Comparison of ENCODE assay signal across 9 cellular contexts in genomic region chr17:2075336-2076056, GRCh38. TPM values are rescaled to one million over a fixed set of nuclear protein-coding genes. Genes with fewer than 3 reads are reported as not detected.
DNase-seq lines count a peak whose midpoint lies in the region; ATAC-seq and TF ChIP-seq lines count a peak whose summit lies in the region.
"Had no signal": no experiment of that assay in that cellular context is flagged by ENCODE, and none has a peak within 500 bp of the region (broad histone marks: within the 10 kb centered on the region; RNA-seq: fewer than 3 reads in every experiment).

No MANE protein-coding gene starts in this region.

- peaks cover 38% of the 10 kb centered on the region for H3K4me1 Mint-ChIP-seq in stimulated activated naive CD8-positive, alpha-beta T cell treated with anti-CD3 and anti-CD28 coated beads, Interleukin-15, amount 100 ng/mL, for 72 hours
- H3K4me1 Mint-ChIP-seq in neural progenitor cell: peaks cover 14% of the 10 kb centered on the region

- no peaks in the 10 kb centered on the region for H3K27me3 Mint-ChIP-seq in stimulated activated naive CD8-positive, alpha-beta T cell treated with anti-CD3 and anti-CD28 coated beads, Interleukin-15, amount 100 ng/mL, for 72 hours
- peaks cover 3% of the 10 kb centered on the region for H3K27me3 Mint-ChIP-seq in neural progenitor cell (ENCODE audit: insufficient read depth, low read depth)
- H3K27me3 Mint-ChIP-seq: CD8-positive, alpha-beta memory T cell had no signal

- H3K9ac ChIP-seq in fibroblast of lung (ENCODE audit: insufficient read depth, low read length) (no peak overlapping the region), neural progenitor cell (no peak overlapping the region)

- H4K20me1 ChIP-seq in fibroblast of lung (ENCODE audit: control insufficient read depth, extremely low read depth, insufficient read depth, low read length): no peaks in the 10 kb centered on the region
- H4K20me1 ChIP-seq in neural progenitor cell (ENCODE audit: low read depth): peaks cover 22% of the 10 kb centered on the region

- peaks cover 23% of the 10 kb centered on the region for H3K36me3 Mint-ChIP-seq in neural progenitor cell

- no peak for DNase-seq in stimulated activated naive CD8-positive, alpha-beta T cell treated with anti-CD3 and anti-CD28 coated beads, Interleukin-15, amount 100 ng/mL, for 72 hours
- no peak for DNase-seq in stimulated activated naive CD8-positive, alpha-beta T cell treated with anti-CD3 and anti-CD28 coated beads, Interleukin-15, Interleukin-2, amounts not matched to agents 100 U/mL and 50 U/mL, for 24 hours
- DNase-seq in fibroblast of lung (ENCODE audit: low read depth in 2 of 2): peak; percentile 69 to 80
- peak; percentile 31 for DNase-seq in neural progenitor cell (ENCODE audit: low spot score)
- DNase-seq in effector CD8-positive, alpha-beta T cell (lab: John Stamatoyannopoulos, UW): no peak
- DNase-seq in NCI-H2081 treated with DMSO at 0.1 percent for 48 hours (lab: John Stamatoyannopoulos, UW): no peak
- DNase-seq in NCI-H345 (lab: John Stamatoyannopoulos, UW): no peak

- H3F3A ChIP-seq in neural progenitor cell (ENCODE audit: low read depth): peaks cover 8% of the 10 kb centered on the region

- H3K27ac Mint-ChIP-seq in stimulated activated naive CD8-positive, alpha-beta T cell treated with anti-CD3 and anti-CD28 coated beads, Interleukin-15, amount 100 ng/mL, for 72 hours: peak overlapping the region; percentile 52 to 81
- no peak overlapping the region for H3K27ac Mint-ChIP-seq in neural progenitor cell

- no peak for ATAC-seq in stimulated activated naive CD8-positive, alpha-beta T cell treated with anti-CD3 and anti-CD28 coated beads, Interleukin-15, amount 100 ng/mL, for 72 hours
- no peak for ATAC-seq in stimulated activated naive CD8-positive, alpha-beta T cell treated with anti-CD3 and anti-CD28 coated beads, Interleukin-15, Interleukin-2, amounts not matched to agents 100 U/mL and 50 U/mL, for 24 hours
- no peak for ATAC-seq in GM19328 (IDR thresholded peaks at IDR 0.05; ENCODE audit: unreplicated experiment)

- no peaks in the 10 kb centered on the region for H3K27me3 ChIP-seq in fibroblast of lung (ENCODE audit: control insufficient read depth, insufficient read depth, low read length)
- H3K27me3 ChIP-seq in neural progenitor cell: no peaks in the 10 kb centered on the region

- no peaks in the 10 kb centered on the region for H3K9me3 Mint-ChIP-seq in stimulated activated naive CD8-positive, alpha-beta T cell treated with anti-CD3 and anti-CD28 coated beads, Interleukin-15, amount 100 ng/mL, for 72 hours
- no peaks in the 10 kb centered on the region for H3K9me3 Mint-ChIP-seq in neural progenitor cell
- H3K9me3 Mint-ChIP-seq: CD8-positive, alpha-beta memory T cell had no signal

- H3K4me3 ChIP-seq in fibroblast of lung (replicated peaks in 1 of 4; ENCODE audit: control extremely low read depth in 1 of 4, insufficient read depth in 1 of 4, low read depth in 3 of 4, low read length in 4 of 4) (no peak overlapping the region), neural progenitor cell (no peak overlapping the region)

- peak overlapping the region in 1 of 2 donors; percentile 30 for H3K4me3 Mint-ChIP-seq in stimulated activated naive CD8-positive, alpha-beta T cell treated with anti-CD3 and anti-CD28 coated beads, Interleukin-15, amount 100 ng/mL, for 72 hours
- no peak overlapping the region for H3K4me3 Mint-ChIP-seq in neural progenitor cell

- H3K79me2 ChIP-seq in fibroblast of lung (ENCODE audit: control insufficient read depth, insufficient read depth, low read length) (no peaks in the 10 kb centered on the region), neural progenitor cell (ENCODE audit: low read depth) (no peaks in the 10 kb centered on the region)

- H3K4me2 ChIP-seq in fibroblast of lung (ENCODE audit: extremely low read depth, insufficient read depth, low read length) (no peak overlapping the region), neural progenitor cell (no peak overlapping the region)

- H3K9me3 ChIP-seq in fibroblast of lung (ENCODE audit: control insufficient read depth, insufficient read depth, low read depth, low read length) (no peaks in the 10 kb centered on the region), neural progenitor cell (ENCODE audit: low read depth) (no peaks in the 10 kb centered on the region)

- TF ChIP-seq CTCF in fibroblast of lung (conservative IDR thresholded peaks at IDR 0.05 in 1 of 2, IDR thresholded peaks at IDR 0.05 in 1 of 2; ENCODE audit: low read depth in 1 of 2, low read length in 2 of 2) (peak in 1 of 2 donors; percentile 17), neural progenitor cell (IDR thresholded peaks at IDR 0.05) (no peak)

- H3K36me3 ChIP-seq in fibroblast of lung (ENCODE audit: control insufficient read depth, insufficient read depth, low read length) (peaks cover 5% of the 10 kb centered on the region), neural progenitor cell (no peaks in the 10 kb centered on the region)

- no peak overlapping the region for H2AFZ ChIP-seq in fibroblast of lung (ENCODE audit: low read length)
- H2AFZ ChIP-seq in neural progenitor cell (replicated peaks): no peak overlapping the region

- H3K4me1 ChIP-seq in fibroblast of lung (ENCODE audit: control insufficient read depth, extremely low read depth, insufficient read depth, low read length): peaks cover 40% of the 10 kb centered on the region
- peaks cover 11% of the 10 kb centered on the region for H3K4me1 ChIP-seq in neural progenitor cell

- peak overlapping the region; percentile 64 for H3K27ac ChIP-seq in fibroblast of lung (ENCODE audit: insufficient read depth, low read length)
- no peak overlapping the region for H3K27ac ChIP-seq in neural progenitor cell

RNA-seq across cellular contexts. Expression of gene HIC1, which starts 20.6 kb away (rescaled TPM):
- total RNA-seq in fibroblast of lung (29.1 and 30.0 TPM in 2 replicates), neural progenitor cell (ENCODE audit: low replicate concordance) (0.62 TPM in 1 of 2 replicates, not detected in the other)
- 8.2 and 11.3 TPM in 2 replicates for polyA plus RNA-seq in fibroblast of lung
- 31.7 and 32.0 TPM in 2 replicates for polyA plus RNA-seq in fibroblast of lung (2012)
- 14.0 and 15.0 TPM in 2 replicates for polyA minus RNA-seq in fibroblast of lung (ENCODE audit: low replicate concordance)

RNA-seq across cellular contexts. Expression of gene OVCA2, which starts 33.7 kb away (rescaled TPM):
- 40.6 and 41.1 TPM in 2 replicates for total RNA-seq in fibroblast of lung
- 27.9 and 41.8 TPM in 2 replicates for polyA plus RNA-seq in fibroblast of lung
- polyA plus RNA-seq in fibroblast of lung (2012): 21.1 and 44.6 TPM in 2 replicates
- polyA minus RNA-seq in fibroblast of lung (ENCODE audit: low replicate concordance): 17.5 and 21.0 TPM in 2 replicates
- 5.4 and 23.1 TPM in 2 replicates for total RNA-seq in neural progenitor cell (ENCODE audit: low replicate concordance)

RNA-seq across cellular contexts. Expression of gene DPH1, which starts 45.5 kb away (rescaled TPM):
- total RNA-seq in fibroblast of lung (21.3 and 23.1 TPM in 2 replicates), neural progenitor cell (ENCODE audit: low replicate concordance) (21.1 and 28.0 TPM in 2 replicates)
- polyA plus RNA-seq in fibroblast of lung: 28.5 and 31.3 TPM in 2 replicates
- polyA plus RNA-seq in fibroblast of lung (2012): 33.4 and 34.1 TPM in 2 replicates
- 194 and 205 TPM in 2 replicates for polyA minus RNA-seq in fibroblast of lung (ENCODE audit: low replicate concordance)

RNA-seq across cellular contexts. Expression of gene RTN4RL1, which starts 50.4 kb away (rescaled TPM):
- total RNA-seq in fibroblast of lung (0.51 and 0.83 TPM in 2 replicates), neural progenitor cell (ENCODE audit: low replicate concordance) (3.4 and 7.2 TPM in 2 replicates)
- polyA plus RNA-seq in fibroblast of lung: 0.14 and 0.39 TPM in 2 replicates
- 0.40 and 0.76 TPM in 2 replicates for polyA plus RNA-seq in fibroblast of lung (2012)
- polyA minus RNA-seq in fibroblast of lung (ENCODE audit: low replicate concordance): 0.20 TPM in 1 of 2 replicates, not detected in the other

Comparison
In these comparisons a context has a peak if more than half of its experiments do, and no peak if none do; other contexts are left out.
1. DNase-seq: peak in fibroblast of lung (2 of 2) and neural progenitor cell (single experiment); none in stimulated activated naive CD8-positive, alpha-beta T cell treated with anti-CD3 and anti-CD28 coated beads, Interleukin-15, amount 100 ng/mL, for 72 hours (0 of 2), stimulated activated naive CD8-positive, alpha-beta T cell treated with anti-CD3 and anti-CD28 coated beads, Interleukin-15, Interleukin-2, amounts not matched to agents 100 U/mL and 50 U/mL, for 24 hours (single experiment), effector CD8-positive, alpha-beta T cell (single experiment), NCI-H2081 treated with DMSO at 0.1 percent for 48 hours (single experiment) and NCI-H345 (single experiment).
2. RNA of gene HIC1, which starts 20.6 kb away (total RNA-seq): 29.1 to 30.0 TPM in fibroblast of lung; 0.62 TPM in neural progenitor cell; every median in the first group is over 10 times any median in the second.